Comparison of ENCODE assay signal across 8 cellular contexts in genomic region chr13:44116562-44117315, GRCh38.
DNase-seq lines count a peak whose midpoint lies in the region; ATAC-seq, FAIRE-seq and TF ChIP-seq lines count a peak whose summit lies in the region.

No MANE protein-coding gene starts in this region.

- in situ Hi-C loops in IMR-90 (cut with MboI; ENCODE audit: low sequenced_read_pairs) = no loop called here

- H2BK20ac ChIP-seq in IMR-90 (ENCODE audit: low read depth, low read length) = peak overlapping the region; percentile 35; the same call in 1 of the 2 replicates

- H2BK5ac ChIP-seq in IMR-90 (ENCODE audit: low read depth, low read length, poor library complexity, severe bottlenecking) = no peak overlapping the region
- H2BK5ac ChIP-seq in mesenchymal stem cell (ENCODE audit: low read depth, low read length, poor library complexity, severe bottlenecking) = no peak overlapping the region

- no peak overlapping the region for H3K56ac ChIP-seq in IMR-90 (ENCODE audit: extremely low read depth, insufficient read depth, low read length)

- peaks cover 6% of the 10 kb centered on the region; the same call in 1 of the 2 replicates for H3K9me1 ChIP-seq in IMR-90 (ENCODE audit: insufficient read depth, low read length)

- H3K18ac ChIP-seq in IMR-90 (ENCODE audit: low read depth, low read length) = peak overlapping the region; percentile 19; the same call in 1 of the 2 replicates
- H3K18ac ChIP-seq in mesenchymal stem cell (ENCODE audit: low read depth in 1 of 2, low read length in 2 of 2) = peak overlapping the region; percentile 81 to 92

- no peaks in the 10 kb centered on the region for H3K36me3 Mint-ChIP-seq in effector memory CD8-positive, alpha-beta T cell (ENCODE audit: insufficient read depth)

- no peaks in the 10 kb centered on the region for H3K27me3 Mint-ChIP-seq in effector memory CD8-positive, alpha-beta T cell

- H2BK12ac ChIP-seq in mesenchymal stem cell (ENCODE audit: low read length in 2 of 2) = peak overlapping the region; percentile 65 to 97

- POLR2A ChIA-PET in IMR-90 (lab: Charles Lee; ENCODE audit: unreplicated experiment) = no interaction called here

- FAIRE-seq in GM12892 (lab: Jason Lieb, UNC) = no peak

- TF ChIP-seq CTCF in IMR-90 (conservative IDR thresholded peaks at IDR 0.05; ENCODE audit: low read depth, low read length) (peak; percentile 10; the same call in 1 of the 2 replicates), testis (IDR thresholded peaks at IDR 0.05) (no peak)

- peak overlapping the region in 1 of 2 experiments; percentile 44; a peak in 1 of 4 replicates for H4K8ac ChIP-seq in IMR-90 (ENCODE audit: low read depth in 2 of 2, low read length in 2 of 2)
- H4K8ac ChIP-seq in mesenchymal stem cell (ENCODE audit: low read length) = peak overlapping the region; percentile 85

- CTCF ChIA-PET in IMR-90 (lab: Yijun Ruan, JAX) = interaction anchor here (0.6 to 1.3 kb wide), 3 partner anchors 10 to 138 kb away, joined by 3 read pairs; no protein-coding TSS in a partner anchor

- peak overlapping the region; percentile 23 to 26 for H3K4me3 Mint-ChIP-seq in effector memory CD8-positive, alpha-beta T cell

- H2AFZ ChIP-seq in IMR-90 (replicated peaks; ENCODE audit: low read length, poor library complexity) (peak overlapping the region; percentile 75), mesenchymal stem cell (ENCODE audit: low read depth, low read length) (no peak overlapping the region)

- peak overlapping the region; percentile 67 to 73 for H3K27ac Mint-ChIP-seq in effector memory CD8-positive, alpha-beta T cell

- TF ChIP-seq RAD21 in IMR-90 (IDR thresholded peaks at IDR 0.05; ENCODE audit: low read length) = 0 out of 2 replicates have a peak, but pooled peaks have one; percentile 16

- H3K4me2 ChIP-seq in IMR-90 (ENCODE audit: low read depth, low read length) (peak overlapping the region; percentile 64), mesenchymal stem cell (ENCODE audit: low read length, poor library complexity, severe bottlenecking) (no peak overlapping the region)

- H3K27me3 ChIP-seq in IMR-90 (ENCODE audit: control insufficient read depth, insufficient read depth, low read length) (no peaks in the 10 kb centered on the region), mesenchymal stem cell (ENCODE audit: control insufficient read depth in 1 of 2, insufficient read depth in 1 of 2, low read length in 2 of 2) (no peaks in the 10 kb centered on the region), testis (no peaks in the 10 kb centered on the region)

- H4K5ac ChIP-seq in IMR-90 (ENCODE audit: low read depth, low read length) = no peak overlapping the region

- dilution Hi-C loops in IMR-90 (cut with HindIII; ENCODE audit: low sequenced_read_pairs, unreplicated experiment) = no loop called here

- H3K27ac ChIP-seq in IMR-90 (ENCODE audit: insufficient read depth, low read length) (peak overlapping the region; percentile 13; the same call in 1 of the 2 replicates), mesenchymal stem cell (ENCODE audit: low read length, poor library complexity, severe bottlenecking) (peak overlapping the region; percentile 35), testis (no peak overlapping the region)

- H3K36me3 ChIP-seq in IMR-90 (ENCODE audit: control insufficient read depth, insufficient read depth, low read length) = no peaks in the 10 kb centered on the region
- no peaks in the 10 kb centered on the region for H3K36me3 ChIP-seq in mesenchymal stem cell (ENCODE audit: control insufficient read depth in 1 of 2, insufficient read depth in 2 of 2, low read depth in 1 of 2, low read length in 2 of 2)
- no peaks in the 10 kb centered on the region for H3K36me3 ChIP-seq in testis (ENCODE audit: low read depth, missing control alignments)

- peak overlapping the region; percentile 29 for H4K91ac ChIP-seq in IMR-90 (ENCODE audit: insufficient read depth, low read depth, low read length)
- peak overlapping the region; percentile 83 for H4K91ac ChIP-seq in mesenchymal stem cell (ENCODE audit: low read length)

- peak; percentile 27 for ATAC-seq in IMR-90 (ENCODE audit: low read depth)
- peak; percentile 39 for ATAC-seq in effector memory CD8-positive, alpha-beta T cell (replicated peaks)
- ATAC-seq in HG02588 (IDR thresholded peaks at IDR 0.05; ENCODE audit: unreplicated experiment) = no peak
- ATAC-seq in HG02763 (IDR thresholded peaks at IDR 0.05; ENCODE audit: unreplicated experiment) = no peak

- peaks cover 24 to 50% of the 10 kb centered on the region in 2 donors for H3K4me1 Mint-ChIP-seq in effector memory CD8-positive, alpha-beta T cell (ENCODE audit: low read depth in 2 of 2)

- H3K23ac ChIP-seq in IMR-90 (ENCODE audit: low read depth, low read length) = no peak overlapping the region; the same call in 1 of the 2 replicates
- peak overlapping the region in 1 of 2 experiments; percentile 59 for H3K23ac ChIP-seq in mesenchymal stem cell (ENCODE audit: low read length in 2 of 2)

- H3K9me3 ChIP-seq in IMR-90 (ENCODE audit: control insufficient read depth, insufficient read depth, low read length) (no peaks in the 10 kb centered on the region), mesenchymal stem cell (ENCODE audit: control insufficient read depth, low read length) (no peaks in the 10 kb centered on the region), testis (no peaks in the 10 kb centered on the region)

- H3K9ac ChIP-seq in IMR-90 (ENCODE audit: low read depth, low read length) (no peak overlapping the region), mesenchymal stem cell (ENCODE audit: low read length) (no peak overlapping the region)

- no peaks in the 10 kb centered on the region for H3K79me1 ChIP-seq in IMR-90 (ENCODE audit: low read depth in 1 of 2, low read length in 2 of 2)
- no peaks in the 10 kb centered on the region for H3K79me1 ChIP-seq in mesenchymal stem cell (replicated peaks; ENCODE audit: low read length, poor library complexity, severe bottlenecking)

- no peaks in the 10 kb centered on the region for H4K20me1 ChIP-seq in IMR-90 (ENCODE audit: insufficient read depth, low read length)

- H3K9me3 Mint-ChIP-seq in effector memory CD8-positive, alpha-beta T cell = no peaks in the 10 kb centered on the region

- peak overlapping the region; percentile 66 for H2AK5ac ChIP-seq in IMR-90 (ENCODE audit: low read depth, low read length)
- peak overlapping the region; percentile 90 for H2AK5ac ChIP-seq in mesenchymal stem cell (ENCODE audit: low read length, severe bottlenecking)

- H3K14ac ChIP-seq in IMR-90 (replicated peaks; ENCODE audit: low read depth, low read length) (peak overlapping the region; percentile 16; the same call in 1 of the 2 replicates), mesenchymal stem cell (ENCODE audit: low read length in 2 of 2) (peak overlapping the region in 1 of 2 experiments; percentile 90)

- H3K4me3 ChIP-seq in IMR-90 (ENCODE audit: insufficient read depth, low read depth, low read length) (no peak overlapping the region), mesenchymal stem cell (ENCODE audit: insufficient read depth in 1 of 2, low read depth in 1 of 2, low read length in 2 of 2) (no peak overlapping the region), testis (no peak overlapping the region)

- DNase-seq in Ammon's horn (ENCODE audit: low spot score) (peak; percentile 38), IMR-90 (peak; percentile 18), mesenchymal stem cell (peak; percentile 63), testis (no peak), GM12892 (ENCODE audit: insufficient read length) (no peak)
- no peak for DNase-seq in effector memory CD8-positive, alpha-beta T cell

- no peak for TF ChIP-seq POLR2A in IMR-90 (IDR thresholded peaks at IDR 0.05; ENCODE audit: low read depth, low read length)
- no peak for TF ChIP-seq POLR2A in testis (IDR thresholded peaks at IDR 0.05)
- no peak for TF ChIP-seq POLR2A in GM12892 (IDR thresholded peaks at IDR 0.05; ENCODE audit: low read depth, low read length)

- H2BK15ac ChIP-seq in IMR-90 (ENCODE audit: low read depth, low read length) (peak overlapping the region; percentile 42; the same call in 1 of the 3 replicates), mesenchymal stem cell (ENCODE audit: low read depth, poor library complexity, severe bottlenecking) (peak overlapping the region; percentile 80)

- H2AK9ac ChIP-seq in IMR-90 (replicated peaks; ENCODE audit: low read depth, low read length, poor library complexity) = no peak overlapping the region

- H3K4ac ChIP-seq in IMR-90 (ENCODE audit: low read depth, low read length) = peak overlapping the region; percentile 70
- peak overlapping the region; percentile 67 to 80 for H3K4ac ChIP-seq in mesenchymal stem cell (ENCODE audit: low read depth in 1 of 2, low read length in 2 of 2)

- H3K4me1 ChIP-seq in IMR-90 (ENCODE audit: control insufficient read depth, insufficient read depth, low read length) = peaks cover 2% of the 10 kb centered on the region; the same call in 1 of the 2 replicates
- peaks cover 7% of the 10 kb centered on the region for H3K4me1 ChIP-seq in mesenchymal stem cell (ENCODE audit: control insufficient read depth, insufficient read depth, low read depth, low read length)
- peaks cover 9% of the 10 kb centered on the region for H3K4me1 ChIP-seq in testis

- H2BK120ac ChIP-seq in IMR-90 (ENCODE audit: low read depth, low read length) (peak overlapping the region; percentile 53; the same call in 1 of the 2 replicates), mesenchymal stem cell (ENCODE audit: low read depth, low read length) (peak overlapping the region; percentile 79)

- no CpG with 5 or more reads among the region's 7 CpGs for WGBS in IMR-90 (ENCODE audit: extremely low coverage in 2 of 2, insufficient read length in 1 of 2), 2 experiments
- WGBS in mesenchymal stem cell = 78% methylated on average over 4 of the region's 7 CpGs
- WGBS in testis, 2 donors = 60 to 61% methylated on average over 7 of the region's 7 CpGs

- BruUV-seq in IMR-90 (replicated peaks; lab: Mats Ljungman, UMichigan) = no TSS peak

- intact Hi-C loops in IMR-90 (cut with micrococcal nuclease) (no loop called here), testis (cut with DNase I; ENCODE audit: low total_unique reads) (no loop called here)

TF ChIP-seq in IMR-90, 13 proteins besides CTCF, POLR2A, EP300 and RAD21 (continues in another document):
- TF ChIP-seq RCOR1 (IDR thresholded peaks at IDR 0.05; ENCODE audit: insufficient replicate concordance, low read length) (no peak), NFE2L2 (IDR thresholded peaks at IDR 0.05; ENCODE audit: low read depth, low read length) (no peak), MAFK (IDR thresholded peaks at IDR 0.05; ENCODE audit: low read depth, low read length) (no peak), SMC3 (IDR thresholded peaks at IDR 0.05; ENCODE audit: low read depth, low read length) (no peak), ELK1 (IDR thresholded peaks at IDR 0.05; ENCODE audit: borderline replicate concordance, low read depth, low read length) (no peak), CHD1 (IDR thresholded peaks at IDR 0.05; ENCODE audit: low read depth, low read length) (no peak)

Comparison
In these comparisons a context has a peak if more than half of its experiments do, and no peak if none do; other contexts are left out.
1. DNase-seq: peak in Ammon's horn (single experiment), IMR-90 (single experiment) and mesenchymal stem cell (single experiment); none in effector memory CD8-positive, alpha-beta T cell (0 of 3), testis (single experiment) and GM12892 (single experiment).
2. ATAC-seq: peak in IMR-90 (single experiment) and effector memory CD8-positive, alpha-beta T cell (single experiment); none in HG02588 (single experiment) and HG02763 (single experiment).
3. H3K27ac ChIP-seq: peak in IMR-90 (single experiment) and mesenchymal stem cell (single experiment); none in testis (0 of 2).